Comparison of ENCODE assay signal across 23 cellular contexts in genomic region chr16:27596411-27596810, GRCh38. TPM values are rescaled to one million over a fixed set of nuclear protein-coding genes. Genes with fewer than 3 reads are reported as not detected.
DNase-seq lines count a peak whose midpoint lies in the region; ATAC-seq and TF ChIP-seq lines count a peak whose summit lies in the region.
"Had no signal": no experiment of that assay in that cellular context is flagged by ENCODE, and none has a peak within 500 bp of the region (broad histone marks: within the 10 kb centered on the region; RNA-seq: fewer than 3 reads in every experiment).

No MANE protein-coding gene starts in this region.

- H3K4me2 ChIP-seq in IMR-90 (ENCODE audit: low read depth, low read length) (no peak overlapping the region), smooth muscle cell (peak overlapping the region; percentile 31)
- H3K4me2 ChIP-seq: SK-N-SH had no signal

- no peak overlapping the region for H3K23ac ChIP-seq in IMR-90 (ENCODE audit: low read depth, low read length)

- dilution Hi-C loops in IMR-90 (cut with HindIII; ENCODE audit: low sequenced_read_pairs, unreplicated experiment): no loop called here

- H3K9me3 ChIP-seq in IMR-90 (ENCODE audit: control insufficient read depth, insufficient read depth, low read length): no peaks in the 10 kb centered on the region
- H3K9me3 ChIP-seq in body of pancreas: no peaks in the 10 kb centered on the region
- no peaks in the 10 kb centered on the region for H3K9me3 ChIP-seq in smooth muscle cell (replicated peaks; ENCODE audit: low read depth)
- H3K9me3 ChIP-seq in uterus: no peaks in the 10 kb centered on the region
- no peaks in the 10 kb centered on the region for H3K9me3 ChIP-seq in gastroesophageal sphincter
- H3K9me3 ChIP-seq: SK-N-SH had no signal

- no peak overlapping the region for H3K4ac ChIP-seq in IMR-90 (ENCODE audit: low read depth, low read length)

- BruUV-seq in IMR-90 (replicated peaks; lab: Mats Ljungman, UMichigan): no TSS peak

- H3K36me3 ChIP-seq in IMR-90 (ENCODE audit: control insufficient read depth, insufficient read depth, low read length): peaks cover 6% of the 10 kb centered on the region
- H3K36me3 ChIP-seq in body of pancreas (replicated peaks in 1 of 2; ENCODE audit: insufficient read depth in 1 of 2, low read depth in 2 of 2): no peaks in the 10 kb centered on the region
- no peaks in the 10 kb centered on the region for H3K36me3 ChIP-seq in smooth muscle cell (ENCODE audit: low read depth)
- H3K36me3 ChIP-seq in uterus: no peaks in the 10 kb centered on the region
- peaks cover 0 to 18% of the 10 kb centered on the region in 2 donors for H3K36me3 ChIP-seq in gastroesophageal sphincter

- in situ Hi-C loops in IMR-90 (cut with MboI; ENCODE audit: low sequenced_read_pairs): no loop called here

- no peak overlapping the region for H3K9ac ChIP-seq in IMR-90 (ENCODE audit: low read depth, low read length)
- H3K9ac ChIP-seq in smooth muscle cell (ENCODE audit: low read depth): no peak overlapping the region
- H3K9ac ChIP-seq: SK-N-SH had no signal

- no peak overlapping the region for H2BK5ac ChIP-seq in IMR-90 (ENCODE audit: low read depth, low read length, poor library complexity, severe bottlenecking)

- intact Hi-C loops in IMR-90 (cut with micrococcal nuclease): no loop called here
- intact Hi-C loops in body of pancreas (cut with DNase I): no loop called here
- intact Hi-C loops in uterus (cut with DNase I; ENCODE audit: low total_unique reads): no loop called here

- H3K4me1 ChIP-seq in IMR-90 (ENCODE audit: control insufficient read depth, insufficient read depth, low read length) (peaks cover 5% of the 10 kb centered on the region; the same call in 1 of the 2 replicates), body of pancreas (peaks cover 49% of the 10 kb centered on the region), smooth muscle cell (ENCODE audit: low read depth) (peaks cover 5% of the 10 kb centered on the region), uterus (no peaks in the 10 kb centered on the region), gastroesophageal sphincter (no peaks in the 10 kb centered on the region)

- no peaks in the 10 kb centered on the region for H3K9me3 Mint-ChIP-seq in mesothelial cell of epicardium
- H3K9me3 Mint-ChIP-seq: CD8-positive, alpha-beta T cell had no signal

- WGBS in IMR-90 (ENCODE audit: extremely low coverage in 2 of 2, insufficient read length in 1 of 2), 2 experiments: 100% methylated on average over 1 of the region's 4 CpGs; no CpG with 5 or more reads in 1 of the 2 experiments
- 93 to 96% methylated on average over 4 of the region's 4 CpGs for WGBS in body of pancreas, 2 donors
- WGBS in smooth muscle cell (ENCODE audit: low lambda C conversion rate): 92% methylated on average over 4 of the region's 4 CpGs
- WGBS in gastroesophageal sphincter (ENCODE audit: low coverage in 1 of 2), 2 donors: 97 to 100% methylated on average over 4 of the region's 4 CpGs

- H2BK120ac ChIP-seq in IMR-90 (ENCODE audit: low read depth, low read length): no peak overlapping the region

- no peak overlapping the region for H4K5ac ChIP-seq in IMR-90 (ENCODE audit: low read depth, low read length)

- peak overlapping the region; percentile 84 for H3K27ac Mint-ChIP-seq in mesothelial cell of epicardium
- H3K27ac Mint-ChIP-seq: CD8-positive, alpha-beta T cell had no signal

- H4K20me1 ChIP-seq in IMR-90 (ENCODE audit: insufficient read depth, low read length) (no peaks in the 10 kb centered on the region), smooth muscle cell (ENCODE audit: low read depth) (peaks cover 18% of the 10 kb centered on the region)

- no peak overlapping the region for H3K18ac ChIP-seq in IMR-90 (ENCODE audit: low read depth, low read length)

- H3K4me3 ChIP-seq in IMR-90 (ENCODE audit: insufficient read depth, low read depth, low read length) (no peak overlapping the region), body of pancreas (no peak overlapping the region), smooth muscle cell (no peak overlapping the region), uterus (no peak overlapping the region), gastroesophageal sphincter (no peak overlapping the region)

- H2AK9ac ChIP-seq in IMR-90 (replicated peaks; ENCODE audit: low read depth, low read length, poor library complexity): no peak overlapping the region

- no peak for DNase-seq in IMR-90
- DNase-seq in body of pancreas: no peak
- no peak for DNase-seq in mesothelial cell of epicardium (ENCODE audit: low spot score in 2 of 2, unreplicated experiment in 2 of 2)
- no peak for DNase-seq in smooth muscle cell (lab: John Stamatoyannopoulos, UW; ENCODE audit: unreplicated experiment)
- DNase-seq in NCI-H748 (lab: John Stamatoyannopoulos, UW; ENCODE audit: unreplicated experiment): no peak
- no peak for DNase-seq in uterus
- DNase-seq in NCI-H2171 treated with DMSO at 0.1 percent for 48 hours (lab: John Stamatoyannopoulos, UW): no peak
- DNase-seq: AML-193; C1 segment of cervical spinal cord; CD8-positive, alpha-beta T cell; GOT3; HCEC 1CT; KBM-7; MM.1S; NCI-H1048; NCI-H1417 treated with DMSO at 0.1 percent for 48 hours; NCI-H187; NCI-H2227 treated with DMSO at 0.1 percent for 48 hours; NCI-H510A; NCI-H748 treated with DMSO at 0.1 percent for 48 hours; SK-N-SH had no signal

- CTCF ChIA-PET in IMR-90 (lab: Yijun Ruan, JAX): no interaction called here

- no peaks in the 10 kb centered on the region for H3K79me2 ChIP-seq in smooth muscle cell (ENCODE audit: low read depth)

- peaks cover 6% of the 10 kb centered on the region for H3K36me3 Mint-ChIP-seq in mesothelial cell of epicardium

- no peak overlapping the region for H3K4me3 Mint-ChIP-seq in mesothelial cell of epicardium
- H3K4me3 Mint-ChIP-seq: CD8-positive, alpha-beta T cell had no signal

- POLR2A ChIA-PET in IMR-90 (lab: Charles Lee; ENCODE audit: unreplicated experiment): no interaction called here

- TF ChIP-seq POLR2A in IMR-90 (IDR thresholded peaks at IDR 0.05; ENCODE audit: low read depth, low read length): no peak
- no peak for TF ChIP-seq POLR2A in body of pancreas (IDR thresholded peaks at IDR 0.05)
- no peak for TF ChIP-seq POLR2A in uterus (IDR thresholded peaks at IDR 0.05)
- TF ChIP-seq POLR2A in gastroesophageal sphincter (IDR thresholded peaks at IDR 0.05): no peak

- H3K27me3 ChIP-seq in IMR-90 (ENCODE audit: control insufficient read depth, insufficient read depth, low read length) (no peaks in the 10 kb centered on the region), body of pancreas (no peaks in the 10 kb centered on the region), smooth muscle cell (ENCODE audit: low read depth) (no peaks in the 10 kb centered on the region), uterus (no peaks in the 10 kb centered on the region), gastroesophageal sphincter (no peaks in the 10 kb centered on the region)

- H3K9me1 ChIP-seq in IMR-90 (ENCODE audit: insufficient read depth, low read length): peaks cover 11% of the 10 kb centered on the region; the same call in 1 of the 2 replicates

- H2AK5ac ChIP-seq in IMR-90 (ENCODE audit: low read depth, low read length): no peak overlapping the region

- peak; percentile 34 for ATAC-seq in IMR-90 (ENCODE audit: low read depth)
- ATAC-seq in body of pancreas: peak; percentile 18
- ATAC-seq in gastroesophageal sphincter: no peak
- ATAC-seq: CD8-positive, alpha-beta T cell had no signal

- H2BK15ac ChIP-seq in IMR-90 (ENCODE audit: low read depth, low read length): no peak overlapping the region

- no peak overlapping the region for H2AFZ ChIP-seq in IMR-90 (replicated peaks; ENCODE audit: low read length, poor library complexity)
- no peak overlapping the region for H2AFZ ChIP-seq in smooth muscle cell (ENCODE audit: low read depth)

- no peak overlapping the region for H2BK20ac ChIP-seq in IMR-90 (ENCODE audit: low read depth, low read length)

- no peak overlapping the region for H3K27ac ChIP-seq in IMR-90 (ENCODE audit: insufficient read depth, low read length)
- H3K27ac ChIP-seq in body of pancreas: peak overlapping the region; percentile 18 to 77 (median 70)
- no peak overlapping the region for H3K27ac ChIP-seq in smooth muscle cell (ENCODE audit: low read depth)
- H3K27ac ChIP-seq in uterus: no peak overlapping the region
- H3K27ac ChIP-seq in gastroesophageal sphincter: no peak overlapping the region
- H3K27ac ChIP-seq: RWPE1 had no signal

- peaks cover 40% of the 10 kb centered on the region for H3K4me1 Mint-ChIP-seq in mesothelial cell of epicardium

- no peak overlapping the region for H3K56ac ChIP-seq in IMR-90 (ENCODE audit: extremely low read depth, insufficient read depth, low read length)

- no peak for TF ChIP-seq CTCF in IMR-90 (conservative IDR thresholded peaks at IDR 0.05; ENCODE audit: low read depth, low read length)
- no peak for TF ChIP-seq CTCF in body of pancreas (IDR thresholded peaks at IDR 0.05)
- TF ChIP-seq CTCF in mesothelial cell of epicardium (IDR thresholded peaks at IDR 0.05; ENCODE audit: unreplicated experiment): no peak
- no peak for TF ChIP-seq CTCF in smooth muscle cell (IDR thresholded peaks at IDR 0.05; ENCODE audit: borderline replicate concordance, insufficient read depth, poor library complexity, severe bottlenecking)
- TF ChIP-seq CTCF in uterus (IDR thresholded peaks at IDR 0.05): no peak
- TF ChIP-seq CTCF in gastroesophageal sphincter (IDR thresholded peaks at IDR 0.05): no peak

- no peak overlapping the region for H4K8ac ChIP-seq in IMR-90 (ENCODE audit: low read depth in 2 of 2, low read length in 2 of 2)

- no peak for TF ChIP-seq RAD21 in IMR-90 (IDR thresholded peaks at IDR 0.05; ENCODE audit: low read length)

- H3K14ac ChIP-seq in IMR-90 (replicated peaks; ENCODE audit: low read depth, low read length): no peak overlapping the region

- no peak overlapping the region for H4K91ac ChIP-seq in IMR-90 (ENCODE audit: insufficient read depth, low read depth, low read length)

- no peaks in the 10 kb centered on the region for H3F3A ChIP-seq in smooth muscle cell (ENCODE audit: low read depth)

- TF ChIP-seq EP300 in gastroesophageal sphincter (IDR thresholded peaks at IDR 0.05): no peak

- H3K79me1 ChIP-seq in IMR-90 (ENCODE audit: low read depth in 1 of 2, low read length in 2 of 2): no peaks in the 10 kb centered on the region; a peak in 1 of 4 replicates

- no peaks in the 10 kb centered on the region for H3K27me3 Mint-ChIP-seq in mesothelial cell of epicardium (ENCODE audit: low read depth)

RNA-seq across cellular contexts. Expression of gene KATNIP, which starts 46.5 kb away (rescaled TPM):
- 16.7 and 18.9 TPM in 2 replicates for total RNA-seq in IMR-90 (2012; rRNA removed)
- polyA plus RNA-seq in IMR-90 (2012; rRNA removed): 17.5 and 18.6 TPM in 2 replicates
- 10.9 and 13.5 TPM in 2 replicates for polyA plus RNA-seq in IMR-90 (2012; cell fraction: cytosol; rRNA removed)
- 62.6 and 75.3 TPM in 2 replicates for polyA plus RNA-seq in IMR-90 (2012; cell fraction: nucleus; rRNA removed; ENCODE audit: low replicate concordance)
- total RNA-seq in body of pancreas: 10 to 100 TPM; 23.4 to 25.7 TPM
- total RNA-seq in mesothelial cell of epicardium: 33.7 to 38.8 TPM (median 36.5 TPM) in 3 replicates
- 8.6 and 12.4 TPM in 2 replicates for total RNA-seq in smooth muscle cell
- 5.2 and 9.8 TPM in 2 replicates for polyA plus RNA-seq in smooth muscle cell
- 10 to 100 TPM; 12.1 to 42.6 (median 23.7) TPM for total RNA-seq in uterus
- total RNA-seq in gastroesophageal sphincter: 10 to 100 TPM in 3 of 4 donors, 1 to 10 TPM in 1; 8.1 to 20.3 (median 18.3) TPM

RNA-seq across cellular contexts. Expression of gene GTF3C1, which starts 46.7 kb away (rescaled TPM):
- 62.5 and 68.1 TPM in 2 replicates for total RNA-seq in IMR-90 (2012; rRNA removed)
- 50.8 and 53.6 TPM in 2 replicates for polyA plus RNA-seq in IMR-90 (2012; rRNA removed)
- polyA plus RNA-seq in IMR-90 (2012; cell fraction: cytosol; rRNA removed): 43.5 and 56.7 TPM in 2 replicates
- 96.1 and 177 TPM in 2 replicates for polyA plus RNA-seq in IMR-90 (2012; cell fraction: nucleus; rRNA removed; ENCODE audit: low replicate concordance)
- 100 to 1,000 TPM in 1 of 2 donors, 10 to 100 TPM in 1; 38.7 to 161 TPM for total RNA-seq in body of pancreas
- 120 to 131 TPM (median 123 TPM) in 3 replicates for total RNA-seq in mesothelial cell of epicardium
- 61.9 and 78.5 TPM in 2 replicates for total RNA-seq in smooth muscle cell
- polyA plus RNA-seq in smooth muscle cell: 47.1 and 47.6 TPM in 2 replicates
- total RNA-seq in uterus: 100 to 1,000 TPM in 1 of 4 donors, 10 to 100 TPM in 3; 73.2 to 247 (median 85.3) TPM
- 10 to 100 TPM; 37.0 to 57.8 (median 49.1) TPM for total RNA-seq in gastroesophageal sphincter

Comparison
In these comparisons a context has a peak if more than half of its experiments do, and no peak if none do; other contexts are left out.
1. H3K27ac ChIP-seq: peak in body of pancreas (4 of 4); none in IMR-90 (single experiment), smooth muscle cell (single experiment), uterus (0 of 2) and gastroesophageal sphincter (0 of 4).